ENCODE assay signal across 13 cellular contexts in the genomic region with DNA sequence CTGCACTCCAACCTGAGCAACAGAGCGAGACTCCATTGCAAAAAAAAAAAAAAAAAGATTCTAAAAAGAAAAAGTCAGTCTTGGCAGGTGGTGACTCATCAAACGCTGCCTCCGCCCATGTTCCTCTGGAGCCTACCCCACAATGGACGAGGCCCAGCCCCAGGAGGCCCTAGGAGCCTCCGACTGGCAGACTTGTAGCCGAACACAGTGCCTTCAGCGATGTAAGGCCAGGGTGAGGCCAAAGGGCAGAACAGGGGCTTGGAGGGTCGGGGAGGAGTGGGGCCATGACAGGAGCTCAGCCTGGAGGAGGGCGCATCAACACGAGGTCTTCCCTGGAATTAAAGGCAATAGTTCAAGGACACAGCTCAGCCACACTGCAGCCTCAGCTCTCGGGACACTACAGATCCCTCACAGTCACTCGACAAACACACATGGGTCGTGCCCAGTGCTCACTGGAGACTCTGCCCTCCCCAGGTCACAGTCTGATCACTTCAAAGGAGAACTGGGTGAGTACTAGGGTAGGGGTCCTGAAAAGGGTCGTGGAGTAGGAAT. TPM values are rescaled to one million over a fixed set of nuclear protein-coding genes. Genes with fewer than 3 reads are reported as not detected.
DNase-seq lines count a peak whose midpoint lies in the region; ATAC-seq and TF ChIP-seq lines count a peak whose summit lies in the region.
"Had no signal": no experiment of that assay in that cellular context is flagged by ENCODE, and none has a peak within 500 bp of the region (broad histone marks: within the 10 kb centered on the region; RNA-seq: fewer than 3 reads in every experiment).

No MANE protein-coding gene starts in this region.

- H3K27ac Mint-ChIP-seq in activated CD8-positive, alpha-beta memory T cell treated with anti-CD3 and anti-CD28 coated beads, Interleukin-2, amount 10 ng/mL, durations not matched to agents 7 days and 5 days = no peak overlapping the region

- CTCF ChIA-PET in activated CD8-positive, alpha-beta memory T cell treated with anti-CD3 and anti-CD28 coated beads, Interleukin-2, amount 10 ng/mL, durations not matched to agents 7 days and 5 days (lab: Charles Lee) = interaction anchor here (1.5 kb wide), 1 partner anchor 15 kb away, joined by 4 read pairs; no protein-coding TSS in a partner anchor

- H3K4me1 ChIP-seq in esophagus squamous epithelium = peaks cover 0 to 25% (median 15%) of the 10 kb centered on the region in 3 donors
- peaks cover 18% of the 10 kb centered on the region for H3K4me1 ChIP-seq in skeletal muscle satellite cell (ENCODE audit: control insufficient read depth, insufficient read depth, low read length)

- peak overlapping the region; percentile 54 for H3K4me2 ChIP-seq in skeletal muscle satellite cell (ENCODE audit: low read length)

- ATAC-seq in activated CD8-positive, alpha-beta memory T cell treated with anti-CD3 and anti-CD28 coated beads, Interleukin-2, amount 10 ng/mL, durations not matched to agents 7 days and 5 days = no peak

- H3K27me3 ChIP-seq in esophagus squamous epithelium (no peaks in the 10 kb centered on the region), skeletal muscle satellite cell (ENCODE audit: control insufficient read depth, insufficient read depth, low read length) (no peaks in the 10 kb centered on the region)
- H3K27me3 ChIP-seq: Peyer's patch, right lobe of liver, thyroid gland had no signal

- no peaks in the 10 kb centered on the region for H3K9me3 ChIP-seq in esophagus squamous epithelium
- H3K9me3 ChIP-seq in skeletal muscle satellite cell (replicated peaks; ENCODE audit: low read length) = no peaks in the 10 kb centered on the region
- H3K9me3 ChIP-seq: Peyer's patch, right lobe of liver, thyroid gland had no signal

- no peaks in the 10 kb centered on the region for H3K9me3 Mint-ChIP-seq in activated CD8-positive, alpha-beta memory T cell treated with anti-CD3 and anti-CD28 coated beads, Interleukin-2, amount 10 ng/mL, durations not matched to agents 7 days and 5 days (ENCODE audit: low read depth)

- peak; percentile 52 for DNase-seq in activated CD8-positive, alpha-beta memory T cell treated with anti-CD3 and anti-CD28 coated beads, Interleukin-2, amount 50 U/mL, for 48 hours
- DNase-seq in activated CD8-positive, alpha-beta memory T cell treated with anti-CD3 and anti-CD28 coated beads, Interleukin-2, amount 10 ng/mL, durations not matched to agents 7 days and 5 days = no peak
- DNase-seq in NOMO-1 treated with DMSO at 0.1 percent for 48 hours (lab: John Stamatoyannopoulos, UW; ENCODE audit: unreplicated experiment) (peak; percentile 70), esophagus squamous epithelium (lab: John Stamatoyannopoulos, UW) (no peak), NCI-H1436 (lab: John Stamatoyannopoulos, UW) (no peak), NCI-H2171 treated with DMSO at 0.1 percent for 48 hours (lab: John Stamatoyannopoulos, UW) (no peak)
- no peak for DNase-seq in activated naive CD4-positive, alpha-beta T cell treated with anti-CD3 and anti-CD28 coated beads, Interleukin-2, amount 50 U/mL, for 16 hours
- DNase-seq: activated effector memory CD4-positive, alpha-beta T cell treated with Interleukin-2 at 50 U/mL for 16 hours; right lobe of liver; thyroid gland had no signal

- H3K36me3 Mint-ChIP-seq in activated CD8-positive, alpha-beta memory T cell treated with anti-CD3 and anti-CD28 coated beads, Interleukin-2, amount 10 ng/mL, durations not matched to agents 7 days and 5 days = peaks cover 12% of the 10 kb centered on the region

- intact Hi-C loops in esophagus squamous epithelium (cut with DNase I) = no loop called here

- peak overlapping the region; percentile 28 to 70 (median 60) for H3K27ac ChIP-seq in esophagus squamous epithelium
- H3K27ac ChIP-seq: C4-2B, Peyer's patch, right lobe of liver, thyroid gland had no signal

- H3K36me3 ChIP-seq in esophagus squamous epithelium = peaks cover 0 to 39% (median 0%) of the 10 kb centered on the region in 3 donors
- H3K36me3 ChIP-seq in skeletal muscle satellite cell (ENCODE audit: insufficient read depth, low read length) = peaks cover 13% of the 10 kb centered on the region

- TF ChIP-seq CTCF in esophagus squamous epithelium (IDR thresholded peaks at IDR 0.05) = no peak

- TF ChIP-seq POLR2A in esophagus squamous epithelium (IDR thresholded peaks at IDR 0.05) = no peak

- H3K4me3 Mint-ChIP-seq in activated CD8-positive, alpha-beta memory T cell treated with anti-CD3 and anti-CD28 coated beads, Interleukin-2, amount 10 ng/mL, durations not matched to agents 7 days and 5 days = no peak overlapping the region

- peak overlapping the region in 1 of 4 donors; percentile 4 for H3K4me3 ChIP-seq in esophagus squamous epithelium
- H3K4me3 ChIP-seq in skeletal muscle satellite cell (ENCODE audit: low read length) = no peak overlapping the region
- H3K4me3 ChIP-seq: Peyer's patch, right lobe of liver, thyroid gland had no signal

- H3K9ac ChIP-seq in skeletal muscle satellite cell (ENCODE audit: low read depth, low read length) = peak overlapping the region; percentile 23

- H3K4me1 Mint-ChIP-seq in activated CD8-positive, alpha-beta memory T cell treated with anti-CD3 and anti-CD28 coated beads, Interleukin-2, amount 10 ng/mL, durations not matched to agents 7 days and 5 days = peaks cover 7% of the 10 kb centered on the region

- WGBS in esophagus squamous epithelium, 2 donors = 18 to 28% methylated on average over 8 to 12 of the region's 14 CpGs

- no peaks in the 10 kb centered on the region for H3K27me3 Mint-ChIP-seq in activated CD8-positive, alpha-beta memory T cell treated with anti-CD3 and anti-CD28 coated beads, Interleukin-2, amount 10 ng/mL, durations not matched to agents 7 days and 5 days

RNA-seq across cellular contexts. Expression of a gene that starts 5.1 kb away (rescaled TPM):
- 10 to 100 TPM; 22.1 to 23.6 TPM for total RNA-seq in activated CD8-positive, alpha-beta memory T cell treated with anti-CD3 and anti-CD28 coated beads, Interleukin-2, amount 10 ng/mL, durations not matched to agents 7 days and 5 days
- total RNA-seq in esophagus squamous epithelium = 10 to 100 TPM; 11.2 to 22.5 (median 17.6) TPM
- total RNA-seq in skeletal muscle satellite cell (2012; rRNA removed) = 19.5 and 19.7 TPM in 2 replicates

RNA-seq across cellular contexts. Expression of a gene that starts 5.7 kb away (rescaled TPM):
- 10 to 100 TPM; 23.3 to 27.4 TPM for total RNA-seq in activated CD8-positive, alpha-beta memory T cell treated with anti-CD3 and anti-CD28 coated beads, Interleukin-2, amount 10 ng/mL, durations not matched to agents 7 days and 5 days
- total RNA-seq in esophagus squamous epithelium = 1 to 10 TPM; 1.8 to 6.9 (median 4.1) TPM
- 1.0 and 2.4 TPM in 2 replicates for total RNA-seq in skeletal muscle satellite cell (2012; rRNA removed)

RNA-seq across cellular contexts. Expression of a gene that starts 25.4 kb away (rescaled TPM):
- total RNA-seq in activated CD8-positive, alpha-beta memory T cell treated with anti-CD3 and anti-CD28 coated beads, Interleukin-2, amount 10 ng/mL, durations not matched to agents 7 days and 5 days = 1 to 10 TPM; 2.7 to 4.7 TPM
- 100 to 1,000 TPM in 1 of 4 donors, 10 to 100 TPM in 3; 52.8 to 115 (median 82.7) TPM for total RNA-seq in esophagus squamous epithelium
- total RNA-seq in skeletal muscle satellite cell (2012; rRNA removed) = 27.9 and 45.0 TPM in 2 replicates

RNA-seq across cellular contexts. Expression of a gene that starts 44.3 kb away (rescaled TPM):
- not detected for total RNA-seq in activated CD8-positive, alpha-beta memory T cell treated with anti-CD3 and anti-CD28 coated beads, Interleukin-2, amount 10 ng/mL, durations not matched to agents 7 days and 5 days
- total RNA-seq in esophagus squamous epithelium = 1 to 10 TPM in 1 of 4 donors, under 1 TPM in 2, not detected in 1; 0.70 to 4.8 (median 0.73) TPM
- not detected in 2 replicates for total RNA-seq in skeletal muscle satellite cell (2012; rRNA removed)

RNA-seq across cellular contexts. Expression of a gene that starts 47.0 kb away (rescaled TPM):
- total RNA-seq in activated CD8-positive, alpha-beta memory T cell treated with anti-CD3 and anti-CD28 coated beads, Interleukin-2, amount 10 ng/mL, durations not matched to agents 7 days and 5 days = 100 to 1,000 TPM; 113 to 117 TPM
- total RNA-seq in esophagus squamous epithelium = 10 to 100 TPM; 29.1 to 55.8 (median 53.1) TPM
- total RNA-seq in skeletal muscle satellite cell (2012; rRNA removed) = 77.6 and 96.1 TPM in 2 replicates

Comparison
In these comparisons a context has a peak if more than half of its experiments do, and no peak if none do; other contexts are left out.
1. DNase-seq: peak in activated CD8-positive, alpha-beta memory T cell treated with anti-CD3 and anti-CD28 coated beads, Interleukin-2, amount 50 U/mL, for 48 hours (single experiment) and NOMO-1 treated with DMSO at 0.1 percent for 48 hours (single experiment); none in activated CD8-positive, alpha-beta memory T cell treated with anti-CD3 and anti-CD28 coated beads, Interleukin-2, amount 10 ng/mL, durations not matched to agents 7 days and 5 days (single experiment), esophagus squamous epithelium (single experiment), NCI-H1436 (single experiment), NCI-H2171 treated with DMSO at 0.1 percent for 48 hours (single experiment) and activated naive CD4-positive, alpha-beta T cell treated with anti-CD3 and anti-CD28 coated beads, Interleukin-2, amount 50 U/mL, for 16 hours (single experiment).
2. RNA of a gene that starts 25.4 kb away (total RNA-seq): 52.8 to 115 TPM in esophagus squamous epithelium; 2.7 to 4.7 TPM in activated CD8-positive, alpha-beta memory T cell treated with anti-CD3 and anti-CD28 coated beads, Interleukin-2, amount 10 ng/mL, durations not matched to agents 7 days and 5 days; every median in the first group is over 4 times any median in the second.